In genomic region chr5:137923856-137924255, GRCh38 we compare ENCODE assay signal across 19 cellular contexts. TPM values are rescaled to one million over a fixed set of nuclear protein-coding genes. Genes with fewer than 3 reads are reported as not detected.
DNase-seq lines count a peak whose midpoint lies in the region; ATAC-seq, FAIRE-seq and TF ChIP-seq lines count a peak whose summit lies in the region.
"Had no signal": no experiment of that assay in that cellular context is flagged by ENCODE, and none has a peak within 500 bp of the region (broad histone marks: within the 10 kb centered on the region; RNA-seq: fewer than 3 reads in every experiment).

No MANE protein-coding gene starts in this region.

- in situ Hi-C loops in GM12878 (cut with MboI): no loop called here

- DNase-seq in A673 (ENCODE audit: low spot score) (peak; percentile 4), LNCaP clone FGC (ENCODE audit: low read depth) (no peak), GM12878 (ENCODE audit: low read depth, low spot score) (no peak), inferior parietal cortex (ENCODE audit: extremely low spot score) (peak; percentile 47), CD1c-positive myeloid dendritic cell (ENCODE audit: extremely low spot score) (no peak), SHP77 (lab: John Stamatoyannopoulos, UW) (no peak)
- DNase-seq: activated naive CD4-positive, alpha-beta T cell; mucosa of descending colon; NCI-H1092 treated with DMSO at 0.1 percent for 48 hours; NCI-H748 treated with DMSO at 0.1 percent for 48 hours; tibial artery had no signal

- H3K36me3 ChIP-seq in A673 (ENCODE audit: insufficient read depth, low read length, poor library complexity, severe bottlenecking) (no peaks in the 10 kb centered on the region), GM12878 (ENCODE audit: control insufficient read depth in 2 of 2, insufficient read depth in 2 of 2, low read length in 1 of 2) (peaks cover 0 to 6% of the 10 kb centered on the region in 2 experiments; a peak in 2 of 4 replicates)

- H3K4me3 ChIP-seq in A673 (ENCODE audit: low read depth, low read length, poor library complexity, severe bottlenecking): no peak overlapping the region
- no peak overlapping the region for H3K4me3 ChIP-seq in LNCaP clone FGC (ENCODE audit: low read depth, low read length)
- no peak overlapping the region for H3K4me3 ChIP-seq in GM12878
- H3K4me3 ChIP-seq: mucosa of descending colon, tibial artery had no signal

- 67% methylated on average over 4 of the region's 4 CpGs for WGBS in GM12878 (ENCODE audit: insufficient coverage, insufficient replicate concordance, low lambda C conversion rate, missing lambda C conversion rate)

- H3K4me2 ChIP-seq in GM12878 (ENCODE audit: control insufficient read depth, insufficient read depth): no peak overlapping the region

- no peak for TF ChIP-seq POLR2A in GM12878 (IDR thresholded peaks at IDR 0.05; ENCODE audit: low read depth, low read length)

- no peaks in the 10 kb centered on the region for H4K20me1 ChIP-seq in GM12878 (ENCODE audit: control insufficient read depth, insufficient read depth)

- FAIRE-seq in GM12878 (lab: Jason Lieb, UNC): no peak
- FAIRE-seq: endometrium, islet of Langerhans, RCC 7860 had no signal

- no peak for TF ChIP-seq RAD21 in GM12878 (IDR thresholded peaks at IDR 0.05; ENCODE audit: insufficient read depth, low read depth, low read length)

- POLR2A ChIA-PET in A673 (lab: Charles Lee; ENCODE audit: low non-redundant PET): no interaction called here
- POLR2A ChIA-PET in GM12878 (lab: Charles Lee): no interaction called here

- no peaks in the 10 kb centered on the region for H3K27me3 ChIP-seq in A673 (replicated peaks; ENCODE audit: insufficient read depth, low read depth, low read length, poor library complexity)
- no peaks in the 10 kb centered on the region for H3K27me3 ChIP-seq in GM12878 (replicated peaks in 1 of 2; ENCODE audit: control insufficient read depth in 2 of 2, insufficient read depth in 2 of 2, low read length in 1 of 2)
- H3K27me3 ChIP-seq: tibial artery had no signal

- H3K27ac ChIP-seq in A673 (ENCODE audit: low read depth, low read length, poor library complexity, severe bottlenecking): no peak overlapping the region
- no peak overlapping the region for H3K27ac ChIP-seq in GM12878 (ENCODE audit: control insufficient read depth, insufficient read depth)
- H3K27ac ChIP-seq: tibial artery had no signal

- no peaks in the 10 kb centered on the region for H3K4me1 ChIP-seq in A673 (ENCODE audit: insufficient read depth, low read length, poor library complexity, severe bottlenecking)
- H3K4me1 ChIP-seq in GM12878 (ENCODE audit: control insufficient read depth, insufficient read depth, low read length): no peaks in the 10 kb centered on the region
- H3K4me1 ChIP-seq: tibial artery had no signal

- H3K9ac ChIP-seq in GM12878 (ENCODE audit: control insufficient read depth, insufficient read depth, low read length): no peak overlapping the region

- CTCF ChIA-PET in A673 (lab: Charles Lee): no interaction called here
- CTCF ChIA-PET in GM12878 (lab: Yijun Ruan, JAX): interaction anchor here (0.6 to 1.7 kb wide), 2 partner anchors 146 to 209 kb away, joined by 3 read pairs; no protein-coding TSS in a partner anchor

- H2AFZ ChIP-seq in GM12878 (ENCODE audit: control insufficient read depth, low read depth, low read length): no peak overlapping the region

- TF ChIP-seq CTCF in A673 (conservative IDR thresholded peaks at IDR 0.05; ENCODE audit: low read depth, low read length) (0 out of 2 replicates have a peak, but pooled peaks have one; percentile 17), LNCaP clone FGC (IDR thresholded peaks at IDR 0.05; ENCODE audit: control insufficient read depth, extremely low read depth, insufficient read depth) (0 out of 2 replicates have a peak, but pooled peaks have one; percentile 12), GM12878 (IDR thresholded peaks at IDR 0.05 in 2 of 3, conservative IDR thresholded peaks at IDR 0.05 in 1 of 3; ENCODE audit: control insufficient read depth in 2 of 3, extremely low read depth in 1 of 3, insufficient read depth in 1 of 3, low read depth in 3 of 3, low read length in 3 of 3) (no peak; a peak in 1 of 6 replicates)

- RAD21 ChIA-PET in GM12878 (lab: Charles Lee; ENCODE audit: unreplicated experiment): no interaction called here

- H3K9me3 ChIP-seq in A673 (ENCODE audit: low read depth, low read length, poor library complexity, severe bottlenecking) (no peaks in the 10 kb centered on the region), GM12878 (replicated peaks; ENCODE audit: control insufficient read depth, insufficient read depth, low read length) (no peaks in the 10 kb centered on the region)
- H3K9me3 ChIP-seq: mucosa of descending colon, tibial artery had no signal

- intact Hi-C loops in A673 (cut with micrococcal nuclease; ENCODE audit: unreplicated experiment) (no loop called here), GM12878 (cut with micrococcal nuclease; ENCODE audit: unreplicated experiment) (no loop called here)

- SMC1A ChIA-PET in GM12878 (lab: Charles Lee; ENCODE audit: uncharacterized antibody, unreplicated experiment): no interaction called here

- no peak for ATAC-seq in GM12878
- no peak for ATAC-seq in GM21723 (IDR thresholded peaks at IDR 0.05; ENCODE audit: unreplicated experiment)
- ATAC-seq in GM21515 (IDR thresholded peaks at IDR 0.05; ENCODE audit: unreplicated experiment): no peak
- ATAC-seq: mucosa of descending colon had no signal

- no peaks in the 10 kb centered on the region for H3K79me2 ChIP-seq in GM12878 (ENCODE audit: control insufficient read depth, insufficient read depth, low read length)

- no TSS peak for BruUV-seq in A673 (replicated peaks; lab: Mats Ljungman, UMichigan)
- BruUV-seq in GM12878 (replicated peaks; lab: Mats Ljungman, UMichigan): TSS peak; percentile 38

- TF ChIP-seq EP300 in GM12878 (IDR thresholded peaks at IDR 0.05; ENCODE audit: borderline replicate concordance in 1 of 2, control insufficient read depth in 1 of 2, low read depth in 2 of 2, low read length in 2 of 2): no peak

TF ChIP-seq in GM12878, 131 proteins besides CTCF, POLR2A, EP300 and RAD21 (continues in another document):
- TF ChIP-seq POLR2AphosphoS5 (IDR thresholded peaks at IDR 0.05; ENCODE audit: low read length) (no peak), ZBTB33 (IDR thresholded peaks at IDR 0.05) (no peak), SRF (IDR thresholded peaks at IDR 0.05; ENCODE audit: low read depth in 2 of 2, low read length in 2 of 2) (no peak), ZNF274 (IDR thresholded peaks at IDR 0.05; ENCODE audit: insufficient read depth, insufficient read length) (no peak), RAD51 (IDR thresholded peaks at IDR 0.05) (no peak), NBN (IDR thresholded peaks at IDR 0.05) (no peak)

RNA-seq across cellular contexts. Expression of gene PKD2L2, which starts 34.6 kb away (rescaled TPM):
- not detected in 2 replicates for total RNA-seq in A673 (2021)
- not detected in 2 replicates for total RNA-seq in GM12878 (2013; cell fraction: nucleolus; rRNA removed)
- total RNA-seq in GM12878 (2014; rRNA removed): 0.11 and 0.17 TPM in 2 replicates
- not detected in 2 replicates for total RNA-seq in GM12878 (2014; rRNA removed; fragmentation: Illumina TruSeq; extraction: Trizol)
- total RNA-seq in GM12878 (2021): 0.36 TPM in 1 of 2 replicates, not detected in the other
- polyA plus RNA-seq in GM12878 (2011; ENCODE audit: low read depth): not detected
- polyA plus RNA-seq in GM12878 (2011; rRNA removed): 0.06 TPM in 1 of 2 replicates, not detected in the other
- 0.07 and 0.08 TPM in 2 replicates for polyA plus RNA-seq in GM12878 (2011; cell fraction: cytosol; rRNA removed)
- polyA plus RNA-seq in GM12878 (2011; cell fraction: nucleus; rRNA removed): not detected in 2 replicates
- 0.13 and 0.15 TPM in 2 replicates for polyA plus RNA-seq in GM12878 (2012)
- polyA plus RNA-seq in GM12878 (2014; fragmentation: Illumina TruSeq; extraction: Trizol): not detected in 2 replicates
- polyA plus RNA-seq in GM12878 (2014; fragmentation: Nextera tagmentation; extraction: Ambion mirVana): under 1 TPM; 0.11 to 0.16 TPM
- 0.09 TPM in 1 of 2 replicates, not detected in the other for polyA plus RNA-seq in GM12878 (2014; rRNA removed)
- under 1 TPM; 0.74 to 0.86 TPM for polyA plus RNA-seq in GM12878 (2016; fragmentation: Nextera tagmentation; extraction: Ambion mirVana)
- polyA minus RNA-seq in GM12878 (2011; rRNA and poly(A)+ RNA removed): 0.37 TPM in 1 of 2 replicates, not detected in the other
- polyA minus RNA-seq in GM12878 (2011; cell fraction: cytosol; rRNA and poly(A)+ RNA removed): not detected in 2 replicates
- polyA minus RNA-seq in GM12878 (2011; cell fraction: nucleus; rRNA and poly(A)+ RNA removed): 0.38 TPM in 1 of 2 replicates, not detected in the other
- total RNA-seq: G401; mucosa of descending colon; omental fat pad; T-helper 1 cell treated with Interleukin-12 subunit alpha and Interleukin-12 subunit beta and Interleukin-4 antibody, amounts not matched to agents 30 ng/mL and 1 ng/mL, for 36 hours had no signal

RNA-seq across cellular contexts. Expression of gene MYOT, which starts 56.2 kb away (rescaled TPM):
- total RNA-seq in A673 (2021) (not detected in 2 replicates), GM12878 (2014; rRNA removed) (not detected in 2 replicates), GM12878 (2014; rRNA removed; fragmentation: Illumina TruSeq; extraction: Trizol) (not detected in 2 replicates), GM12878 (2021) (not detected in 2 replicates)
- total RNA-seq in GM12878 (2013; cell fraction: nucleolus; rRNA removed): not detected in 2 replicates
- polyA plus RNA-seq in GM12878 (2011; ENCODE audit: low read depth): not detected
- polyA plus RNA-seq in GM12878 (2011; rRNA removed) (not detected in 2 replicates), GM12878 (2014; fragmentation: Illumina TruSeq; extraction: Trizol) (not detected in 2 replicates), GM12878 (2014; fragmentation: Nextera tagmentation; extraction: Ambion mirVana) (under 1 TPM; 0.15 to 0.53 TPM), GM12878 (2014; rRNA removed) (0.16 and 0.35 TPM in 2 replicates), GM12878 (2016; fragmentation: Nextera tagmentation; extraction: Ambion mirVana) (1 to 10 TPM in 1 of 2 experiments, under 1 TPM in 1; 0.91 to 1.5 TPM)
- not detected in 2 replicates for polyA plus RNA-seq in GM12878 (2011; cell fraction: cytosol; rRNA removed)
- polyA plus RNA-seq in GM12878 (2011; cell fraction: nucleus; rRNA removed): not detected in 2 replicates
- 0.43 and 0.52 TPM in 2 replicates for polyA plus RNA-seq in GM12878 (2012)
- not detected in 2 replicates for polyA minus RNA-seq in GM12878 (2011; rRNA and poly(A)+ RNA removed)
- not detected in 2 replicates for polyA minus RNA-seq in GM12878 (2011; cell fraction: cytosol; rRNA and poly(A)+ RNA removed)
- not detected in 2 replicates for polyA minus RNA-seq in GM12878 (2011; cell fraction: nucleus; rRNA and poly(A)+ RNA removed)
- total RNA-seq: G401; T-helper 1 cell treated with Interleukin-12 subunit alpha and Interleukin-12 subunit beta and Interleukin-4 antibody, amounts not matched to agents 30 ng/mL and 1 ng/mL, for 36 hours had no signal

Comparison
In these comparisons a context has a peak if more than half of its experiments do, and no peak if none do; other contexts are left out.
1. DNase-seq: peak in A673 (single experiment) and inferior parietal cortex (single experiment); none in LNCaP clone FGC (single experiment), GM12878 (single experiment), CD1c-positive myeloid dendritic cell (single experiment) and SHP77 (0 of 2).
2. CTCF ChIP-seq: peak in A673 (single experiment) and LNCaP clone FGC (single experiment); none in GM12878 (0 of 3).